12 cellular contexts compared by ENCODE assay signal in genomic region chr11:95228081-95228859, GRCh38. TPM values are rescaled to one million over a fixed set of nuclear protein-coding genes. Genes with fewer than 3 reads are reported as not detected.
DNase-seq lines count a peak whose midpoint lies in the region; ATAC-seq and TF ChIP-seq lines count a peak whose summit lies in the region.
"Had no signal": no experiment of that assay in that cellular context is flagged by ENCODE, and none has a peak within 500 bp of the region (broad histone marks: within the 10 kb centered on the region; RNA-seq: fewer than 3 reads in every experiment).

No MANE protein-coding gene starts in this region.

- intact Hi-C loops in activated naive CD4-positive, alpha-beta T cell treated with anti-CD3 and anti-CD28 coated beads for 36 hours (cut with micrococcal nuclease) = loop anchor here (2.0 kb wide), 1 partner anchor 45 kb away; no protein-coding TSS in a partner anchor

- no peaks in the 10 kb centered on the region for H3K9me3 ChIP-seq in iPS-20b (ENCODE audit: insufficient read depth, low read depth, low read length)

- H3K9ac ChIP-seq in iPS-20b (ENCODE audit: low read depth, low read length) = peak overlapping the region; percentile 47; the same call in 1 of the 2 replicates

- H3K4me1 ChIP-seq in iPS-20b (ENCODE audit: insufficient read depth, low read length) = peaks cover 27% of the 10 kb centered on the region; the same call in 1 of the 2 replicates

- H3K4me3 Mint-ChIP-seq in activated naive CD4-positive, alpha-beta T cell treated with anti-CD3 and anti-CD28 coated beads for 36 hours = peak overlapping the region; percentile 43
- H3K4me3 Mint-ChIP-seq in type B pancreatic cell = peak overlapping the region; percentile 99

- H3K27ac ChIP-seq in iPS-20b (ENCODE audit: low read length) = no peak overlapping the region

- peaks cover 17% of the 10 kb centered on the region; the same call in 1 of the 2 replicates for H3K27me3 ChIP-seq in iPS-20b (ENCODE audit: insufficient read depth, low read length)

- no peak overlapping the region for H3K27ac Mint-ChIP-seq in activated naive CD4-positive, alpha-beta T cell treated with anti-CD3 and anti-CD28 coated beads for 36 hours
- H3K27ac Mint-ChIP-seq in type B pancreatic cell = peak overlapping the region; percentile 8

- no peaks in the 10 kb centered on the region for H3K27me3 Mint-ChIP-seq in activated naive CD4-positive, alpha-beta T cell treated with anti-CD3 and anti-CD28 coated beads for 36 hours (ENCODE audit: low read depth)
- H3K27me3 Mint-ChIP-seq in type B pancreatic cell = no peaks in the 10 kb centered on the region

- CTCF ChIA-PET in activated naive CD4-positive, alpha-beta T cell treated with anti-CD3 and anti-CD28 coated beads for 36 hours (lab: Charles Lee) = interaction anchor here (1.4 to 2.0 kb wide), 2 partner anchors 73 to 477 kb away, joined by 8 to 11 read pairs; no protein-coding TSS in a partner anchor

- H3K4me1 Mint-ChIP-seq in activated naive CD4-positive, alpha-beta T cell treated with anti-CD3 and anti-CD28 coated beads for 36 hours (ENCODE audit: low read depth) = peaks cover 58% of the 10 kb centered on the region
- H3K4me1 Mint-ChIP-seq in type B pancreatic cell (ENCODE audit: unreplicated experiment) = peaks cover 11% of the 10 kb centered on the region

- H3K4me3 ChIP-seq in iPS-20b (ENCODE audit: low read length) = peak overlapping the region; percentile 77

- no peaks in the 10 kb centered on the region for H3K9me3 Mint-ChIP-seq in activated naive CD4-positive, alpha-beta T cell treated with anti-CD3 and anti-CD28 coated beads for 36 hours
- H3K9me3 Mint-ChIP-seq in type B pancreatic cell = no peaks in the 10 kb centered on the region
- H3K9me3 Mint-ChIP-seq: CD14-positive monocyte had no signal

- H3K36me3 ChIP-seq in iPS-20b (ENCODE audit: insufficient read depth, low read depth, low read length) = no peaks in the 10 kb centered on the region

- ATAC-seq in HG03039 (IDR thresholded peaks at IDR 0.05; ENCODE audit: unreplicated experiment) = no peak

- DNase-seq in activated naive CD4-positive, alpha-beta T cell treated with anti-CD3 and anti-CD28 coated beads for 36 hours = no peak
- no peak for DNase-seq in activated naive CD4-positive, alpha-beta T cell (lab: John Stamatoyannopoulos, UW)
- peak; percentile 11 for DNase-seq in astrocyte of the hippocampus (ENCODE audit: low read depth, low spot score)
- no peak for DNase-seq in type B pancreatic cell (ENCODE audit: extremely low spot score, unreplicated experiment)
- no peak for DNase-seq in middle frontal gyrus (ENCODE audit: extremely low spot score, low spot score)
- DNase-seq in A172 (ENCODE audit: low spot score) = no peak
- DNase-seq: activated CD8-positive, alpha-beta memory T cell treated with anti-CD3 and anti-CD28 coated beads, Interleukin-2, amount 50 U/mL, for 48 hours; RPMI8226; stimulated activated naive CD4-positive, alpha-beta T cell treated with Interleukin-2 at 50 U/mL for 16 hours had no signal

- TF ChIP-seq CTCF in type B pancreatic cell (conservative IDR thresholded peaks at IDR 0.05) = no peak

- no peaks in the 10 kb centered on the region for H3K36me3 Mint-ChIP-seq in activated naive CD4-positive, alpha-beta T cell treated with anti-CD3 and anti-CD28 coated beads for 36 hours (ENCODE audit: low read depth)
- peaks cover 26% of the 10 kb centered on the region for H3K36me3 Mint-ChIP-seq in type B pancreatic cell
- H3K36me3 Mint-ChIP-seq: CD14-positive monocyte had no signal

RNA-seq across cellular contexts. Expression of gene SESN3, which starts 2.7 kb away (rescaled TPM):
- 10 to 100 TPM; 17.5 to 18.1 TPM for total RNA-seq in activated naive CD4-positive, alpha-beta T cell treated with anti-CD3 and anti-CD28 coated beads for 36 hours
- total RNA-seq in type B pancreatic cell (ENCODE audit: low replicate concordance) = 58.2 and 107 TPM in 2 replicates
- total RNA-seq in A172 (2014; rRNA removed; shearing (Covaris generic)) = not detected in 2 replicates

Comparison
In these comparisons a context has a peak if more than half of its experiments do, and no peak if none do; other contexts are left out.
1. RNA of gene SESN3, which starts 2.7 kb away (total RNA-seq): 58.2 to 107 TPM in type B pancreatic cell and 17.5 to 18.1 TPM in activated naive CD4-positive, alpha-beta T cell treated with anti-CD3 and anti-CD28 coated beads for 36 hours; not detected in A172; every median in the first group is over 10 times any median in the second.